In genomic region chr12:56134897-56135296, GRCh38 we compare ENCODE assay signal across 19 cellular contexts.
"Had no signal": no experiment of that assay in that cellular context is flagged by ENCODE, and none has a peak within 500 bp of the region (broad histone marks: within the 10 kb centered on the region; RNA-seq: fewer than 3 reads in every experiment).

No MANE protein-coding gene starts in this region.

- H3K9me3 ChIP-seq: SJSA1 had no signal

- H3K27me3 ChIP-seq: SJSA1 had no signal

- H3K27ac ChIP-seq: SJSA1, SK-N-MC had no signal

- DNase-seq: Kasumi-1, KG1, MM.1S, NCI-H1092 treated with DMSO at 0.1 percent for 48 hours, NCI-H1417, NCI-H1436 treated with DMSO at 0.1 percent for 48 hours, NCI-H1694, NCI-H187 treated with DMSO at 0.1 percent for 48 hours, NCI-H2029 treated with DMSO at 0.1 percent for 48 hours, NCI-H2171 treated with DMSO at 0.1 percent for 48 hours, NCI-H524, NCI-H526 treated with DMSO at 0.1 percent for 48 hours, NCI-H748 treated with DMSO at 0.1 percent for 48 hours, Right ventricle myocardium superior, RPMI8226, SIG-M5 had no signal

- H3K4me1 ChIP-seq: SJSA1 had no signal

- FAIRE-seq: RCC 7860 had no signal

- H3K4me3 ChIP-seq: SJSA1, SK-N-MC had no signal
